ENCODE assay signal across 33 cellular contexts in genomic region chr3:94304953-94305352, GRCh38.
"Had no signal": no experiment of that assay in that cellular context is flagged by ENCODE, and none has a peak within 500 bp of the region (broad histone marks: within the 10 kb centered on the region; RNA-seq: fewer than 3 reads in every experiment).

No MANE protein-coding gene starts in this region.

- H3K9me3 ChIP-seq: body of pancreas, gastrocnemius medialis, lower lobe of right lung, mucosa of descending colon, right lobe of liver, uterus had no signal

- H3K4me1 ChIP-seq: body of pancreas, gastrocnemius medialis, lower lobe of right lung, right lobe of liver, uterus had no signal

- H3K27ac ChIP-seq: body of pancreas, gastrocnemius medialis, lower lobe of right lung, right lobe of liver, uterus had no signal

- H3K36me3 Mint-ChIP-seq: activated naive CD4-positive, alpha-beta T cell treated with anti-CD3 and anti-CD28 coated beads, Interleukin-2, amount 50 U/mL, for 24 hours; immature natural killer cell; stimulated activated effector memory CD8-positive, alpha-beta T cell treated with anti-CD3 and anti-CD28 coated beads, Interleukin-12 subunit alpha, Interleukin-12 subunit beta, amount 100 ng/mL, for 72 hours; type B pancreatic cell had no signal

- H3K36me3 ChIP-seq: gastrocnemius medialis, lower lobe of right lung, right lobe of liver, uterus had no signal

- ATAC-seq: activated CD8-positive, alpha-beta T cell treated with anti-CD3 and anti-CD28 coated beads for 36 hours; activated naive CD8-positive, alpha-beta T cell treated with anti-CD3 and anti-CD28 coated beads, Interleukin-2, amount 50 U/mL, for 24 hours; activated T-cell treated with anti-CD3 and anti-CD28 coated beads, Interleukin-2, amount 50 U/mL, for 4 hours; activated T-helper 17 cell treated with anti-CD3 and anti-CD28 coated beads, Interleukin-2, amount 50 U/mL, for 72 hours; body of pancreas; gastrocnemius medialis; left colon; lower lobe of right lung; mucosa of descending colon; right lobe of liver; stimulated activated effector memory CD8-positive, alpha-beta T cell treated with anti-CD3 and anti-CD28 coated beads, Interleukin-12 subunit alpha, Interleukin-12 subunit beta, amount 100 ng/mL, for 72 hours had no signal

- H3K27me3 ChIP-seq: body of pancreas, gastrocnemius medialis, right lobe of liver, uterus had no signal

- DNase-seq: activated B cell treated with CpG ODN at 0.5 μM for 24 hours; activated CD4-positive, alpha-beta T cell treated with anti-CD3 and anti-CD28 coated beads, Interleukin-2, amount 50 U/mL, for 1 hour; activated CD8-positive, alpha-beta T cell treated with anti-CD3 and anti-CD28 coated beads for 36 hours; activated naive CD8-positive, alpha-beta T cell treated with anti-CD3 and anti-CD28 coated beads, Interleukin-2, amount 50 U/mL, for 24 hours; activated T-cell treated with anti-CD3 and anti-CD28 coated beads, Interleukin-2, amount 50 U/mL, for 4 hours; body of pancreas; cerebellar nuclear complex; dorsolateral prefrontal cortex; effector memory CD4-positive, alpha-beta T cell; erythroblast; gastrocnemius medialis; hypothalamus; immature natural killer cell; kidney; left colon; lower lobe of right lung; mesendoderm; mucosa of descending colon; posterior cingulate gyrus; right lobe of liver; small intestine; stimulated activated CD4-positive, alpha-beta T cell treated with anti-CD3 and anti-CD28 coated beads, Interleukin-4, amount 100 ng/mL, for 24 hours; substantia nigra; T-helper 1 cell; uterus had no signal

- H3K27ac Mint-ChIP-seq: activated B cell treated with CpG ODN at 0.5 μM for 24 hours; activated CD8-positive, alpha-beta T cell treated with anti-CD3 and anti-CD28 coated beads for 36 hours; activated naive CD4-positive, alpha-beta T cell treated with anti-CD3 and anti-CD28 coated beads, Interleukin-2, amount 50 U/mL, for 24 hours; activated naive CD8-positive, alpha-beta T cell treated with anti-CD3 and anti-CD28 coated beads, Interleukin-2, amount 50 U/mL, for 24 hours; activated T-helper 17 cell treated with anti-CD3 and anti-CD28 coated beads, Interleukin-2, amount 50 U/mL, for 72 hours; immature natural killer cell; stimulated activated effector memory CD8-positive, alpha-beta T cell treated with anti-CD3 and anti-CD28 coated beads, Interleukin-12 subunit alpha, Interleukin-12 subunit beta, amount 100 ng/mL, for 72 hours; stimulated activated naive CD8-positive, alpha-beta T cell treated with anti-CD3 and anti-CD28 coated beads, Interleukin-15, Interleukin-2, amounts not matched to agents 100 ng/mL and 50 ng/mL, for 24 hours; T-helper 2 cell treated with Interferon-gamma antibody and Interleukin-4, amounts not matched to agents 5 μg/mL and 100 μg/mL, for 36 hours; type B pancreatic cell had no signal

- H3K4me3 Mint-ChIP-seq: activated B cell treated with CpG ODN at 0.5 μM for 24 hours; activated CD8-positive, alpha-beta T cell treated with anti-CD3 and anti-CD28 coated beads for 36 hours; activated naive CD4-positive, alpha-beta T cell treated with anti-CD3 and anti-CD28 coated beads, Interleukin-2, amount 50 U/mL, for 24 hours; activated naive CD8-positive, alpha-beta T cell treated with anti-CD3 and anti-CD28 coated beads, Interleukin-2, amount 50 U/mL, for 24 hours; activated T-cell treated with anti-CD3 and anti-CD28 coated beads, Interleukin-2, amount 50 U/mL, for 4 hours; activated T-helper 17 cell treated with anti-CD3 and anti-CD28 coated beads, Interleukin-2, amount 50 U/mL, for 72 hours; immature natural killer cell; nephron; stimulated activated effector memory CD8-positive, alpha-beta T cell treated with anti-CD3 and anti-CD28 coated beads, Interleukin-12 subunit alpha, Interleukin-12 subunit beta, amount 100 ng/mL, for 72 hours; stimulated activated naive CD8-positive, alpha-beta T cell treated with anti-CD3 and anti-CD28 coated beads, Interleukin-15, Interleukin-2, amounts not matched to agents 100 ng/mL and 50 ng/mL, for 24 hours; T-helper 2 cell treated with Interferon-gamma antibody and Interleukin-4, amounts not matched to agents 5 μg/mL and 100 μg/mL, for 36 hours; type B pancreatic cell had no signal

- H3K27me3 Mint-ChIP-seq: activated B cell treated with CpG ODN at 0.5 μM for 24 hours; activated CD8-positive, alpha-beta T cell treated with anti-CD3 and anti-CD28 coated beads for 36 hours; activated naive CD4-positive, alpha-beta T cell treated with anti-CD3 and anti-CD28 coated beads, Interleukin-2, amount 50 U/mL, for 24 hours; activated T-helper 17 cell treated with anti-CD3 and anti-CD28 coated beads, Interleukin-2, amount 50 U/mL, for 72 hours; stimulated activated naive CD8-positive, alpha-beta T cell treated with anti-CD3 and anti-CD28 coated beads, Interleukin-15, Interleukin-2, amounts not matched to agents 100 ng/mL and 50 ng/mL, for 24 hours had no signal

- H3K4me3 ChIP-seq: body of pancreas, coronary artery, dorsolateral prefrontal cortex, gastrocnemius medialis, lower lobe of right lung, mucosa of descending colon, right lobe of liver, uterus had no signal

- H3K4me1 Mint-ChIP-seq: activated B cell treated with CpG ODN at 0.5 μM for 24 hours; activated naive CD4-positive, alpha-beta T cell treated with anti-CD3 and anti-CD28 coated beads, Interleukin-2, amount 50 U/mL, for 24 hours; activated naive CD8-positive, alpha-beta T cell treated with anti-CD3 and anti-CD28 coated beads, Interleukin-2, amount 50 U/mL, for 24 hours; activated T-helper 17 cell treated with anti-CD3 and anti-CD28 coated beads, Interleukin-2, amount 50 U/mL, for 72 hours; immature natural killer cell; stimulated activated effector memory CD8-positive, alpha-beta T cell treated with anti-CD3 and anti-CD28 coated beads, Interleukin-12 subunit alpha, Interleukin-12 subunit beta, amount 100 ng/mL, for 72 hours had no signal

- H3K9me3 Mint-ChIP-seq: activated B cell treated with CpG ODN at 0.5 μM for 24 hours; activated CD8-positive, alpha-beta T cell treated with anti-CD3 and anti-CD28 coated beads for 36 hours; activated naive CD4-positive, alpha-beta T cell treated with anti-CD3 and anti-CD28 coated beads, Interleukin-2, amount 50 U/mL, for 24 hours; activated naive CD8-positive, alpha-beta T cell treated with anti-CD3 and anti-CD28 coated beads, Interleukin-2, amount 50 U/mL, for 24 hours; activated T-helper 17 cell treated with anti-CD3 and anti-CD28 coated beads, Interleukin-2, amount 50 U/mL, for 72 hours; nephron; stimulated activated effector memory CD8-positive, alpha-beta T cell treated with anti-CD3 and anti-CD28 coated beads, Interleukin-12 subunit alpha, Interleukin-12 subunit beta, amount 100 ng/mL, for 72 hours; stimulated activated naive CD8-positive, alpha-beta T cell treated with anti-CD3 and anti-CD28 coated beads, Interleukin-15, Interleukin-2, amounts not matched to agents 100 ng/mL and 50 ng/mL, for 24 hours; T-helper 2 cell treated with Interferon-gamma antibody and Interleukin-4, amounts not matched to agents 5 μg/mL and 100 μg/mL, for 36 hours; type B pancreatic cell had no signal
